ENCODE assay signal across 8 cellular contexts in genomic region chr14:91253795-91254323, GRCh38. TPM values are rescaled to one million over a fixed set of nuclear protein-coding genes. Genes with fewer than 3 reads are reported as not detected.
DNase-seq lines count a peak whose midpoint lies in the region; ATAC-seq, FAIRE-seq and TF ChIP-seq lines count a peak whose summit lies in the region.

No MANE protein-coding gene starts in this region.

- H3K36me3 ChIP-seq in brain microvascular endothelial cell (replicated peaks) (no peaks in the 10 kb centered on the region), lung (ENCODE audit: control insufficient read depth in 2 of 2, insufficient read depth in 2 of 2, low read length in 2 of 2) (no peaks in the 10 kb centered on the region)

- peak overlapping the region; percentile 51 for H3K4me3 ChIP-seq in brain microvascular endothelial cell (ENCODE audit: low read depth, low read length)
- peak overlapping the region; percentile 42 for H3K4me3 ChIP-seq in lung

- no peaks in the 10 kb centered on the region for H3K27me3 Mint-ChIP-seq in activated naive CD4-positive, alpha-beta T cell treated with anti-CD3 and anti-CD28 coated beads, Interleukin-2, amount 10 ng/mL, durations not matched to agents 7 days and 5 days
- H3K27me3 Mint-ChIP-seq in type B pancreatic cell = peaks cover 34% of the 10 kb centered on the region

- H3K27ac Mint-ChIP-seq in activated naive CD4-positive, alpha-beta T cell treated with anti-CD3 and anti-CD28 coated beads, Interleukin-2, amount 10 ng/mL, durations not matched to agents 7 days and 5 days = peak overlapping the region; percentile 92
- H3K27ac Mint-ChIP-seq in type B pancreatic cell = no peak overlapping the region

- CTCF ChIA-PET in activated naive CD4-positive, alpha-beta T cell treated with anti-CD3 and anti-CD28 coated beads, Interleukin-2, amount 10 ng/mL, durations not matched to agents 7 days and 5 days (lab: Charles Lee) = interaction anchor here (0.8 to 1.2 kb wide), 2 partner anchors 8 to 76 kb away, joined by 3 read pairs; no protein-coding TSS in a partner anchor

- no peak for FAIRE-seq in H54 (lab: Jason Lieb, UNC)

- peaks cover 0 to 26% of the 10 kb centered on the region in 2 donors for H3K4me1 ChIP-seq in lung (ENCODE audit: control insufficient read depth in 2 of 2, insufficient read depth in 2 of 2, low read length in 2 of 2)

- H3K27ac ChIP-seq in brain microvascular endothelial cell = no peak overlapping the region
- H3K27ac ChIP-seq in lung (ENCODE audit: low read depth in 1 of 2, low read length in 1 of 2) = peak overlapping the region in 1 of 2 donors; percentile 84

- no peaks in the 10 kb centered on the region for H3K27me3 ChIP-seq in brain microvascular endothelial cell (replicated peaks)
- no peaks in the 10 kb centered on the region for H3K27me3 ChIP-seq in lung (ENCODE audit: control insufficient read depth, insufficient read depth)

- TF ChIP-seq CTCF in brain microvascular endothelial cell (IDR thresholded peaks at IDR 0.05; ENCODE audit: low read depth, low read length, missing control alignments) = no peak
- no peak for TF ChIP-seq CTCF in lung (IDR thresholded peaks at IDR 0.05; ENCODE audit: control extremely low read depth, extremely low read depth)
- TF ChIP-seq CTCF in type B pancreatic cell (conservative IDR thresholded peaks at IDR 0.05) = no peak

- WGBS in lung, 2 donors = 30 to 32% methylated on average over 20 of the region's 20 CpGs

- peak; percentile 36 for DNase-seq in activated naive CD4-positive, alpha-beta T cell treated with anti-CD3 and anti-CD28 coated beads, Interleukin-2, amount 10 ng/mL, durations not matched to agents 7 days and 5 days
- DNase-seq in activated naive CD4-positive, alpha-beta T cell treated with Interleukin-2 at 50 U/mL for 16 hours = no peak
- DNase-seq in brain microvascular endothelial cell (no peak), lung (ENCODE audit: low spot score) (no peak), type B pancreatic cell (ENCODE audit: extremely low spot score, unreplicated experiment) (no peak), H54 (ENCODE audit: insufficient read length, low spot score) (no peak)

- H3K9me3 ChIP-seq in lung (ENCODE audit: control insufficient read depth in 2 of 2, insufficient read depth in 1 of 2, low read length in 1 of 2) = no peaks in the 10 kb centered on the region

- peak overlapping the region; percentile 67 for H3K4me3 Mint-ChIP-seq in activated naive CD4-positive, alpha-beta T cell treated with anti-CD3 and anti-CD28 coated beads, Interleukin-2, amount 10 ng/mL, durations not matched to agents 7 days and 5 days
- peak overlapping the region; percentile 87 for H3K4me3 Mint-ChIP-seq in type B pancreatic cell

- H3K4me1 Mint-ChIP-seq in activated naive CD4-positive, alpha-beta T cell treated with anti-CD3 and anti-CD28 coated beads, Interleukin-2, amount 10 ng/mL, durations not matched to agents 7 days and 5 days = peaks cover 88% of the 10 kb centered on the region
- peaks cover 32% of the 10 kb centered on the region for H3K4me1 Mint-ChIP-seq in type B pancreatic cell (ENCODE audit: unreplicated experiment)

- peaks cover 33% of the 10 kb centered on the region for H3K36me3 Mint-ChIP-seq in activated naive CD4-positive, alpha-beta T cell treated with anti-CD3 and anti-CD28 coated beads, Interleukin-2, amount 10 ng/mL, durations not matched to agents 7 days and 5 days
- H3K36me3 Mint-ChIP-seq in type B pancreatic cell = no peaks in the 10 kb centered on the region

- H3K9me3 Mint-ChIP-seq in activated naive CD4-positive, alpha-beta T cell treated with anti-CD3 and anti-CD28 coated beads, Interleukin-2, amount 10 ng/mL, durations not matched to agents 7 days and 5 days = no peaks in the 10 kb centered on the region
- no peaks in the 10 kb centered on the region for H3K9me3 Mint-ChIP-seq in type B pancreatic cell

- no peak for ATAC-seq in lung (ENCODE audit: insufficient read depth, low FRiP score)
- no peak for ATAC-seq in GM18511 (IDR thresholded peaks at IDR 0.05; ENCODE audit: unreplicated experiment)
- ATAC-seq in GM21423 (IDR thresholded peaks at IDR 0.05; ENCODE audit: unreplicated experiment) = no peak

- in situ Hi-C loops in brain microvascular endothelial cell (cut with HindIII; ENCODE audit: low pct_ligation_motif_present, low sequenced_read_pairs) = no loop called here

- no peak for TF ChIP-seq POLR2A in H54 (IDR thresholded peaks at IDR 0.05; ENCODE audit: low read depth, low read length)

RNA-seq across cellular contexts. Expression of gene GPR68, which starts 9.4 kb away (rescaled TPM):
- total RNA-seq in lung (1 to 10 TPM; 2.3 to 3.2 TPM), type B pancreatic cell (ENCODE audit: low replicate concordance) (0.33 and 0.58 TPM in 2 replicates)
- 1 to 10 TPM; 2.4 to 7.6 TPM for polyA plus RNA-seq in lung
